ENCODE assay signal across 10 cellular contexts in the genomic region with DNA sequence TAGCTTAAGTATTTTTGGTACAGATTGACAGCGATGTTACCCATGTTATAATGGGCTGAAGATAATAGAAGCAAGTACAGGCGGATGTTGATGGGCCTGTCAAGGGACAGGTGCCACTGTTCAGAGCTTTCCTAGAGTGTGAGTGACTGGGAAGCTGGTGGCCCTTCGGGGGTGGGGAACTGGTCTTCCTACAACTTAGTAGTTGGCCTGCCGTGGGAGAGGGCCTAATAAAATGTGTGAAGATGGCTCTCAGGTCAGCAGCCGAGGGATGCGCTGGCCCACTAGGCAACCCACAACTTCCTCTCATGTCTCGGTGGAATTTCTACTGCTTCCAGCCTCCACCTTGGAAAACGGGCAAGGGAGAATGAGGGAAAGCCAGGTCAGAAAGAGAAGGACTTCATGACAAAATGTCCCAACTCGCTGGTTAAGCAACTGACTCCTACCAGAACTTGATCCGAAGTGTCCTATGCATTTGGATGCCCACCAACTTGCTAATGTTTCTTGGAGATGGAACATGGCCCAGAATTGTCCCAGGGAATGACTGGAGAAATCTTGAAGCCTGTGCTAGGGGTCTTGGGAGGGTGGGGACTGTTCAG. TPM values are rescaled to one million over a fixed set of nuclear protein-coding genes. Genes with fewer than 3 reads are reported as not detected.
DNase-seq lines count a peak whose midpoint lies in the region; ATAC-seq and TF ChIP-seq lines count a peak whose summit lies in the region.
"Had no signal": no experiment of that assay in that cellular context is flagged by ENCODE, and none has a peak within 500 bp of the region (broad histone marks: within the 10 kb centered on the region; RNA-seq: fewer than 3 reads in every experiment).

No MANE protein-coding gene starts in this region.

- H3K27ac ChIP-seq in stomach, result peak overlapping the region in 4 of 5 donors; percentile 96 to 97 (median 96)

- intact Hi-C loops in stomach (cut with DNase I; ENCODE audit: low total_unique reads), result no loop called here

- H3K9me3 Mint-ChIP-seq in T-helper 2 cell treated with Interferon-gamma antibody and Interleukin-4, amounts not matched to agents 5 μg/mL and 100 μg/mL, for 36 hours, result no peaks in the 10 kb centered on the region
- H3K9me3 Mint-ChIP-seq in activated CD4-positive, alpha-beta memory T cell treated with anti-CD3 and anti-CD28 coated beads, Interleukin-2, amount 10 ng/mL, durations not matched to agents 7 days and 5 days, result no peaks in the 10 kb centered on the region

- H3K9me3 ChIP-seq in iPS-18c (ENCODE audit: control insufficient read depth, insufficient read depth, low read length) (no peaks in the 10 kb centered on the region), stomach (no peaks in the 10 kb centered on the region)

- POLR2A ChIA-PET in activated CD4-positive, alpha-beta memory T cell treated with anti-CD3 and anti-CD28 coated beads, Interleukin-2, amount 10 ng/mL, durations not matched to agents 7 days and 5 days (lab: Charles Lee), result interaction anchor here (1.0 to 4.4 kb wide), 12 partner anchors 10 to 137 kb away, joined by 3 to 49 read pairs (median 6); partner anchors contain the start of gene HPS3

- H3K4me3 ChIP-seq in iPS-18c (ENCODE audit: insufficient read depth, low read depth, low read length) (peak overlapping the region; percentile 77), stomach (peak overlapping the region; percentile 73 to 90 (median 76))

- ATAC-seq in GM21447 (IDR thresholded peaks at IDR 0.05; ENCODE audit: unreplicated experiment) (no peak), GM19395 (IDR thresholded peaks at IDR 0.05; ENCODE audit: unreplicated experiment) (no peak)

- peaks cover 21% of the 10 kb centered on the region for H3K4me1 Mint-ChIP-seq in T-helper 2 cell treated with Interferon-gamma antibody and Interleukin-4, amounts not matched to agents 5 μg/mL and 100 μg/mL, for 36 hours (ENCODE audit: low read depth)
- H3K4me1 Mint-ChIP-seq in activated CD4-positive, alpha-beta memory T cell treated with anti-CD3 and anti-CD28 coated beads, Interleukin-2, amount 10 ng/mL, durations not matched to agents 7 days and 5 days, result peaks cover 32% of the 10 kb centered on the region

- no peak for DNase-seq in T-helper 2 cell treated with Interferon-gamma antibody and Interleukin-4, amounts not matched to agents 5 μg/mL and 100 μg/mL, for 36 hours (ENCODE audit: low spot score)
- DNase-seq in T-helper 2 cell (no peak), stomach (no peak), Kasumi-1 (lab: John Stamatoyannopoulos, UW) (no peak)
- no peak for DNase-seq in activated CD4-positive, alpha-beta memory T cell treated with anti-CD3 and anti-CD28 coated beads, Interleukin-2, amount 10 ng/mL, durations not matched to agents 7 days and 5 days
- DNase-seq: SHP77 treated with DMSO at 0.1 percent for 48 hours; stimulated activated CD4-positive, alpha-beta T cell treated with anti-CD3 and anti-CD28 coated beads, Interleukin-2, amount 100 ng/mL, for 48 hours had no signal

- H3K27ac Mint-ChIP-seq in T-helper 2 cell treated with Interferon-gamma antibody and Interleukin-4, amounts not matched to agents 5 μg/mL and 100 μg/mL, for 36 hours, result peak overlapping the region; percentile 68
- H3K27ac Mint-ChIP-seq in activated CD4-positive, alpha-beta memory T cell treated with anti-CD3 and anti-CD28 coated beads, Interleukin-2, amount 10 ng/mL, durations not matched to agents 7 days and 5 days, result peak overlapping the region; percentile 60

- 83 to 89% (median 88%) methylated on average over 10 of the region's 10 CpGs for WGBS in stomach, 5 donors

- CTCF ChIA-PET in activated CD4-positive, alpha-beta memory T cell treated with anti-CD3 and anti-CD28 coated beads, Interleukin-2, amount 10 ng/mL, durations not matched to agents 7 days and 5 days (lab: Charles Lee), result interaction anchor here (0.8 to 1.4 kb wide), 2 partner anchors 8 to 93 kb away, joined by 3 to 4 read pairs; no protein-coding TSS in a partner anchor

- peak overlapping the region; percentile 79 for H3K4me3 Mint-ChIP-seq in T-helper 2 cell treated with Interferon-gamma antibody and Interleukin-4, amounts not matched to agents 5 μg/mL and 100 μg/mL, for 36 hours
- H3K4me3 Mint-ChIP-seq in activated CD4-positive, alpha-beta memory T cell treated with anti-CD3 and anti-CD28 coated beads, Interleukin-2, amount 10 ng/mL, durations not matched to agents 7 days and 5 days, result peak overlapping the region; percentile 73

- peaks cover 24% of the 10 kb centered on the region for H3K36me3 Mint-ChIP-seq in T-helper 2 cell treated with Interferon-gamma antibody and Interleukin-4, amounts not matched to agents 5 μg/mL and 100 μg/mL, for 36 hours (ENCODE audit: low read depth)
- H3K36me3 Mint-ChIP-seq in activated CD4-positive, alpha-beta memory T cell treated with anti-CD3 and anti-CD28 coated beads, Interleukin-2, amount 10 ng/mL, durations not matched to agents 7 days and 5 days (ENCODE audit: low read depth), result peaks cover 36% of the 10 kb centered on the region

- TF ChIP-seq EP300 in stomach (IDR thresholded peaks at IDR 0.05), result no peak

- no peak for TF ChIP-seq POLR2A in stomach (IDR thresholded peaks at IDR 0.05)

- TF ChIP-seq CTCF in stomach (IDR thresholded peaks at IDR 0.05), result no peak

- H3K27me3 Mint-ChIP-seq in T-helper 2 cell treated with Interferon-gamma antibody and Interleukin-4, amounts not matched to agents 5 μg/mL and 100 μg/mL, for 36 hours (ENCODE audit: low read depth), result no peaks in the 10 kb centered on the region
- H3K27me3 Mint-ChIP-seq in activated CD4-positive, alpha-beta memory T cell treated with anti-CD3 and anti-CD28 coated beads, Interleukin-2, amount 10 ng/mL, durations not matched to agents 7 days and 5 days, result no peaks in the 10 kb centered on the region

- H3K27me3 ChIP-seq in stomach, result no peaks in the 10 kb centered on the region

- peaks cover 14 to 46% (median 23%) of the 10 kb centered on the region in 4 donors for H3K4me1 ChIP-seq in stomach

- H3K36me3 ChIP-seq in stomach, result peaks cover 15 to 37% (median 36%) of the 10 kb centered on the region in 4 donors

RNA-seq across cellular contexts. Expression of gene GYG1, which starts 1.4 kb away (rescaled TPM):
- 10 to 100 TPM; 44.5 to 46.5 TPM for total RNA-seq in activated CD4-positive, alpha-beta memory T cell treated with anti-CD3 and anti-CD28 coated beads, Interleukin-2, amount 10 ng/mL, durations not matched to agents 7 days and 5 days
- total RNA-seq in stomach, result 100 to 1,000 TPM in 1 of 5 donors, 10 to 100 TPM in 3, 1 to 10 TPM in 1; 4.9 to 169 (median 32.1) TPM
- 10 to 100 TPM; 36.5 to 56.5 (median 39.7) TPM for polyA plus RNA-seq in stomach
